8 cellular contexts compared by ENCODE assay signal in genomic region chr13:36432106-36432544, GRCh38. TPM values are rescaled to one million over a fixed set of nuclear protein-coding genes. Genes with fewer than 3 reads are reported as not detected.
A peak's percentile ranks its signal among the peaks of the same experiment; 100 is the strongest.
DNase-seq lines count a peak whose midpoint lies in the region; ATAC-seq and TF ChIP-seq lines count a peak whose summit lies in the region.

Gene CCNA1, plus strand, starts transcription at chr13:36432495. Its CDS starts 562 bp downstream, at chr13:36433057.

- H3K27ac ChIP-seq in SJCRH30 (no peak within 1 kb of the TSS), ectodermal cell (ENCODE audit: insufficient read depth, low read depth, low read length, poor library complexity, severe bottlenecking) (no peak within 1 kb of the TSS), mucosa of rectum (ENCODE audit: low read depth in 2 of 2, low read length in 2 of 2) (no peak within 1 kb of the TSS)

- DNase-seq in GM06990 (ENCODE audit: extremely low read depth, insufficient read length) (peak; percentile 51), SJCRH30 (peak; percentile 73 to 76), superior temporal gyrus (ENCODE audit: extremely low spot score) (no peak), kidney glomerular epithelial cell (lab: John Stamatoyannopoulos, UW) (no peak)
- DNase-seq in NK-92 treated with Interleukin-12 subunit alpha and Interleukin-12 subunit beta, amount 100 ng/mL, for 24 hours (lab: John Stamatoyannopoulos, UW): no peak

- no peak for TF ChIP-seq CTCF in GM06990 (IDR thresholded peaks at IDR 0.05; ENCODE audit: insufficient read depth, low read length, poor library complexity, severe bottlenecking)

- peak; percentile 55 for ATAC-seq in HG02852 (IDR thresholded peaks at IDR 0.05; ENCODE audit: unreplicated experiment)

- 0 to 1% methylated on average over 37 to 46 of the region's 46 CpGs for WGBS in ectodermal cell, 2 experiments

- peaks cover 3% of the 10 kb centered on the region; the same call in 1 of the 2 replicates for H3K4me1 ChIP-seq in SJCRH30
- peaks cover 6% of the 10 kb centered on the region for H3K4me1 ChIP-seq in ectodermal cell (ENCODE audit: control insufficient read depth, insufficient read depth, low read length)
- no peaks in the 10 kb centered on the region for H3K4me1 ChIP-seq in mucosa of rectum (ENCODE audit: control insufficient read depth in 2 of 2, insufficient read depth in 2 of 2, low read length in 2 of 2)

- H3K4me3 ChIP-seq in GM06990 (replicated peaks; ENCODE audit: low read depth, low read length) (peak within 1 kb of the TSS; percentile 40), SJCRH30 (peak within 1 kb of the TSS; percentile 79), ectodermal cell (ENCODE audit: insufficient read depth, low read depth, low read length) (peak within 1 kb of the TSS; percentile 48), mucosa of rectum (ENCODE audit: low read length in 2 of 2) (peak within 1 kb of the TSS; percentile 11 to 31)

- H3K36me3 ChIP-seq in GM06990 (ENCODE audit: control insufficient read depth, insufficient read depth, low read length) (no peaks in the 10 kb centered on the region), SJCRH30 (no peaks in the 10 kb centered on the region), ectodermal cell (ENCODE audit: control insufficient read depth, insufficient read depth, low read length) (no peaks in the 10 kb centered on the region), mucosa of rectum (ENCODE audit: control insufficient read depth in 2 of 2, insufficient read depth in 2 of 2, low read length in 2 of 2) (no peaks in the 10 kb centered on the region)

- H3K9me3 ChIP-seq in SJCRH30 (replicated peaks): no peaks in the 10 kb centered on the region
- no peaks in the 10 kb centered on the region for H3K9me3 ChIP-seq in ectodermal cell (ENCODE audit: control insufficient read depth, low read length)
- no peaks in the 10 kb centered on the region for H3K9me3 ChIP-seq in mucosa of rectum (ENCODE audit: control insufficient read depth in 2 of 2, low read length in 2 of 2)

- H3K27me3 ChIP-seq in GM06990 (replicated peaks; ENCODE audit: control insufficient read depth, insufficient read depth, low read length): peaks cover 2% of the 10 kb centered on the region
- H3K27me3 ChIP-seq in SJCRH30: no peaks in the 10 kb centered on the region
- H3K27me3 ChIP-seq in ectodermal cell (ENCODE audit: control insufficient read depth, insufficient read depth, low read length, poor library complexity, severe bottlenecking): peaks cover 65% of the 10 kb centered on the region
- H3K27me3 ChIP-seq in mucosa of rectum (ENCODE audit: control insufficient read depth in 2 of 2, insufficient read depth in 2 of 2, low read length in 2 of 2): peaks cover 0 to 4% of the 10 kb centered on the region in 2 donors

- H3K9ac ChIP-seq in mucosa of rectum (ENCODE audit: low read depth in 1 of 2, low read length in 2 of 2): no peak within 1 kb of the TSS

RNA-seq across cellular contexts. Expression of gene CCNA1, which starts in this region (rescaled TPM):
- 2.1 and 2.6 TPM in 2 replicates for total RNA-seq in SJCRH30 (2014; rRNA removed; shearing (Covaris generic))
- polyA plus RNA-seq in ectodermal cell (2013, experiment 1 of 4): 0.43 TPM
- polyA plus RNA-seq in ectodermal cell (2013, experiment 2 of 4): 0.23 TPM
- 0.43 TPM for polyA plus RNA-seq in ectodermal cell (2013, experiment 3 of 4)
- polyA plus RNA-seq in ectodermal cell (2013, experiment 4 of 4): 0.45 TPM

Comparison
In these comparisons a context has a peak if more than half of its experiments do, and no peak if none do; other contexts are left out.
1. DNase-seq: peak in GM06990 (single experiment) and SJCRH30 (2 of 2); none in superior temporal gyrus (single experiment), kidney glomerular epithelial cell (single experiment) and NK-92 treated with Interleukin-12 subunit alpha and Interleukin-12 subunit beta, amount 100 ng/mL, for 24 hours (single experiment).
2. H3K4me3 ChIP-seq: peak in every context shown above with its lines; median percentile 79 in SJCRH30; 48 in ectodermal cell; 40 in GM06990; 21 in mucosa of rectum.